9 cellular contexts compared by ENCODE assay signal in the genomic region with DNA sequence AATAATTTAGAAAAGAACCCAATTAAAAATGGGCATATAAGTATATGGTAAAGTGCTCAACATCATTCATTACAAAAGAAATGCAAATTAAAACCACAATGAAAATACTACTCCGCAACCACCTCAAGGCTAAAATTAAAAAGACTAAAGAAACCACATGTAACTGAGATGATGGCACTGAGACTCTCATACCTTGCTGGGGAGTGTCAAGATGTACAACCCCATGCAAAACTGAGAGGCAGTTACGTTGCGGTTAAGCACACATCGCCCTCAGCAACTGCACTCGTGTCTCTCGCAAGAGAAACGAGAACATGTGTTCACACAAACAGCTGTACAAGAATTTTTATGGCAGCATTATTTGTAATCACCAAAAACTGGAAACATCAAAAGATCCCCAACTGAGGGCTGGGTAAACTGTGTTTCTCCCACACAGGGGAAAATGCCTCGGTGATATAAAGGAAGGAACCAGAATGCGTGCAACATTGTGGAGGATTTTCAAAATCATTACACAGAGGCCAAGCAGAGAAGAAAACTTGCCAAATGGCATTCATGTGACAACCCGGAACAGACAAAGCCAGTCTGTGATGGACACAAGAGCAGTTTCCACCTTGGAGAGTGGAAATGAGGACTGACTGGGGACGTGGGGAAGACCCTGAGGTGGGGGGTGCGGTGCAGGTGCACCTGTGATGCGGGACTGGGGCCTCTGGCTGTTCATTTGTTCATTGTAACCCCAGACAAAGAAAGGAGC.
A peak's percentile ranks its signal among the peaks of the same experiment; 100 is the strongest.
DNase-seq lines count a peak whose midpoint lies in the region; ATAC-seq and TF ChIP-seq lines count a peak whose summit lies in the region.
"Had no signal": no experiment of that assay in that cellular context is flagged by ENCODE, and none has a peak within 500 bp of the region (broad histone marks: within the 10 kb centered on the region; RNA-seq: fewer than 3 reads in every experiment).

No MANE protein-coding gene starts in this region.

- DNase-seq in myocyte (ENCODE audit: low read depth) (peak; percentile 71), right atrium auricular region (ENCODE audit: low spot score) (no peak), NCI-H1417 treated with DMSO at 0.1 percent for 48 hours (lab: John Stamatoyannopoulos, UW) (no peak), SIG-M5 (lab: John Stamatoyannopoulos, UW) (no peak), SW 1271 (lab: John Stamatoyannopoulos, UW) (no peak)

- H3K4me1 ChIP-seq in right atrium auricular region = no peaks in the 10 kb centered on the region

- peak overlapping the region; percentile 1 to 71 (median 55) for H3K27ac Mint-ChIP-seq in IgD-negative memory B cell

- peaks cover 0 to 3% (median under 1%) of the 10 kb centered on the region in 3 donors for H3K9me3 Mint-ChIP-seq in IgD-negative memory B cell

- peaks cover 4% of the 10 kb centered on the region for H3K27me3 Mint-ChIP-seq in IgD-negative memory B cell

- peak overlapping the region in 2 of 4 donors; percentile 18 to 75 for H3K4me3 Mint-ChIP-seq in IgD-negative memory B cell

- no peaks in the 10 kb centered on the region for H3K36me3 ChIP-seq in right atrium auricular region

- H3K36me3 Mint-ChIP-seq in IgD-negative memory B cell = peaks cover 15% of the 10 kb centered on the region

- no peak overlapping the region for H3K27ac ChIP-seq in right atrium auricular region
- H3K27ac ChIP-seq: VCaP had no signal

- no peaks in the 10 kb centered on the region for H3K27me3 ChIP-seq in right atrium auricular region

- no peak for TF ChIP-seq CTCF in right atrium auricular region (IDR thresholded peaks at IDR 0.05)

- peaks cover 7 to 9% (median 9%) of the 10 kb centered on the region in 3 donors for H3K4me1 Mint-ChIP-seq in IgD-negative memory B cell

- no peak overlapping the region for H3K4me3 ChIP-seq in right atrium auricular region

- no peaks in the 10 kb centered on the region for H3K9me3 ChIP-seq in right atrium auricular region

- ATAC-seq in GM18498 (IDR thresholded peaks at IDR 0.05; ENCODE audit: unreplicated experiment) (peak; percentile 100), GM21576 (IDR thresholded peaks at IDR 0.05; ENCODE audit: unreplicated experiment) (peak; percentile 100)
